ENCODE assay signal across 17 cellular contexts in genomic region chr17:83092931-83093330, GRCh38.
"Had no signal": no experiment of that assay in that cellular context is flagged by ENCODE, and none has a peak within 500 bp of the region (broad histone marks: within the 10 kb centered on the region; RNA-seq: fewer than 3 reads in every experiment).

No MANE protein-coding gene starts in this region.

- H3K27me3 ChIP-seq: pancreas, transverse colon had no signal

- H3K9me3 Mint-ChIP-seq: activated CD8-positive, alpha-beta T cell treated with anti-CD3 and anti-CD28 coated beads for 36 hours; activated naive CD8-positive, alpha-beta T cell treated with anti-CD3 and anti-CD28 coated beads, Interleukin-2, amount 50 U/mL, for 24 hours; activated T-cell treated with anti-CD3 and anti-CD28 coated beads, Interleukin-2, amount 50 U/mL, for 72 hours; central memory CD8-positive, alpha-beta T cell; neural crest cell had no signal

- FAIRE-seq: endometrium, pancreas had no signal

- DNase-seq: activated CD4-positive, alpha-beta T cell treated with anti-CD3 and anti-CD28 coated beads for 36 hours; activated CD8-positive, alpha-beta memory T cell treated with anti-CD3 and anti-CD28 coated beads, Interleukin-2, amount 50 U/mL, for 4 hours; activated CD8-positive, alpha-beta T cell treated with anti-CD3 and anti-CD28 coated beads for 36 hours; activated gamma-delta T cell treated with Interleukin-2 at 50 U/mL for 16 hours; activated naive CD8-positive, alpha-beta T cell treated with anti-CD3 and anti-CD28 coated beads, Interleukin-2, amount 50 U/mL, for 24 hours; activated T-cell treated with anti-CD3 and anti-CD28 coated beads, Interleukin-2, amount 50 U/mL, for 72 hours; foreskin fibroblast; left colon; pancreas; retina; stimulated activated CD4-positive, alpha-beta T cell treated with anti-CD3 and anti-CD28 coated beads, Interleukin-4, amount 100 ng/mL, for 4 hours; T-helper 9 cell; transverse colon had no signal

- H3K9me3 ChIP-seq: pancreas, transverse colon had no signal

- H3K4me3 Mint-ChIP-seq: activated CD4-positive, alpha-beta T cell treated with anti-CD3 and anti-CD28 coated beads for 36 hours; activated CD8-positive, alpha-beta T cell treated with anti-CD3 and anti-CD28 coated beads for 36 hours; activated naive CD8-positive, alpha-beta T cell treated with anti-CD3 and anti-CD28 coated beads, Interleukin-2, amount 50 U/mL, for 24 hours; activated T-cell treated with anti-CD3 and anti-CD28 coated beads, Interleukin-2, amount 50 U/mL, for 72 hours; central memory CD8-positive, alpha-beta T cell; neural crest cell had no signal

- H3K4me3 ChIP-seq: pancreas had no signal

- H3K27me3 Mint-ChIP-seq: activated CD4-positive, alpha-beta T cell treated with anti-CD3 and anti-CD28 coated beads for 36 hours; activated CD8-positive, alpha-beta T cell treated with anti-CD3 and anti-CD28 coated beads for 36 hours; activated naive CD8-positive, alpha-beta T cell treated with anti-CD3 and anti-CD28 coated beads, Interleukin-2, amount 50 U/mL, for 24 hours; central memory CD8-positive, alpha-beta T cell had no signal

- H3K27ac Mint-ChIP-seq: activated CD4-positive, alpha-beta T cell treated with anti-CD3 and anti-CD28 coated beads for 36 hours; activated CD8-positive, alpha-beta T cell treated with anti-CD3 and anti-CD28 coated beads for 36 hours; activated naive CD8-positive, alpha-beta T cell treated with anti-CD3 and anti-CD28 coated beads, Interleukin-2, amount 50 U/mL, for 24 hours; activated T-cell treated with anti-CD3 and anti-CD28 coated beads, Interleukin-2, amount 50 U/mL, for 72 hours had no signal

- ATAC-seq: activated CD4-positive, alpha-beta T cell treated with anti-CD3 and anti-CD28 coated beads for 36 hours; activated CD8-positive, alpha-beta T cell treated with anti-CD3 and anti-CD28 coated beads for 36 hours; activated naive CD8-positive, alpha-beta T cell treated with anti-CD3 and anti-CD28 coated beads, Interleukin-2, amount 50 U/mL, for 24 hours; activated T-cell treated with anti-CD3 and anti-CD28 coated beads, Interleukin-2, amount 50 U/mL, for 72 hours; esophagus mucosa; left colon; pancreas had no signal

- H3K4me1 Mint-ChIP-seq: activated CD4-positive, alpha-beta T cell treated with anti-CD3 and anti-CD28 coated beads for 36 hours; neural crest cell had no signal
